ENCODE assay signal across 1 cellular context in genomic region chr12:55681142-55682077, GRCh38.
TF ChIP-seq lines count a peak whose summit lies in the region.

No MANE protein-coding gene starts in this region.

TF ChIP-seq in A549, 52 proteins besides CTCF, POLR2A, EP300 and RAD21 (continued from another document):
- TF ChIP-seq ATOH8 (CRISPR knock-in tag; IDR thresholded peaks at IDR 0.05; ENCODE audit: low read depth) (no peak), FOSL2 (IDR thresholded peaks at IDR 0.05) (no peak), FOSL2 (CRISPR knock-in tag; IDR thresholded peaks at IDR 0.05) (no peak), GATA3 (IDR thresholded peaks at IDR 0.05; ENCODE audit: borderline replicate concordance) (no peak), POLR2AphosphoS2 (conservative IDR thresholded peaks at IDR 0.05; ENCODE audit: low read length) (no peak), RNF2 (IDR thresholded peaks at IDR 0.05; ENCODE audit: borderline replicate concordance, low read depth) (no peak), NFE2L2 (conservative IDR thresholded peaks at IDR 0.05; ENCODE audit: low read length) (no peak), KDM1A (IDR thresholded peaks at IDR 0.05; ENCODE audit: low read depth) (no peak), USF2 (IDR thresholded peaks at IDR 0.05) (no peak), ZSCAN20 (CRISPR knock-in tag; IDR thresholded peaks at IDR 0.05) (no peak), RCOR1 (IDR thresholded peaks at IDR 0.05; ENCODE audit: low read depth, low read length) (no peak), ZC3H11A (IDR thresholded peaks at IDR 0.05) (no peak), JUN (IDR thresholded peaks at IDR 0.05) (0 out of 5 replicates have a peak, but pooled peaks of 1 of the 2 experiments have one; percentile 9), MAX (IDR thresholded peaks at IDR 0.05) (peak; percentile 61), ZNF302 (CRISPR knock-in tag; IDR thresholded peaks at IDR 0.05) (no peak), ESRRA (IDR thresholded peaks at IDR 0.05; ENCODE audit: borderline replicate concordance, low read length) (no peak), HDAC2 (IDR thresholded peaks at IDR 0.05) (no peak), KDM5A (IDR thresholded peaks at IDR 0.05) (no peak), FOSB (CRISPR knock-in tag; IDR thresholded peaks at IDR 0.05) (no peak), TFCP2L1 (CRISPR knock-in tag; IDR thresholded peaks at IDR 0.05) (no peak), CBX8 (IDR thresholded peaks at IDR 0.05) (no peak), CEBPB (IDR thresholded peaks at IDR 0.05) (no peak), ZFP36 (IDR thresholded peaks at IDR 0.05; ENCODE audit: borderline replicate concordance, partially characterized antibody) (no peak), JUNB (IDR thresholded peaks at IDR 0.05) (no peak), REST (IDR thresholded peaks at IDR 0.05) (no peak), EHF (CRISPR knock-in tag; IDR thresholded peaks at IDR 0.05) (no peak), SREBF2 (IDR thresholded peaks at IDR 0.05) (no peak), BCL3 (IDR thresholded peaks at IDR 0.05) (peak; percentile 52; the same call in 1 of the 3 replicates), TP53 (CRISPR knock-in tag; IDR thresholded peaks at IDR 0.05) (no peak), HMGXB4 (CRISPR knock-in tag; IDR thresholded peaks at IDR 0.05; ENCODE audit: borderline replicate concordance) (no peak), CHD2 (IDR thresholded peaks at IDR 0.05; ENCODE audit: low read length, partially characterized antibody) (no peak)
TF ChIP-seq in A549: peak in this region for 5.
